Comparison of ENCODE assay signal across 37 cellular contexts in genomic region chr2:15901808-15902130, GRCh38. TPM values are rescaled to one million over a fixed set of nuclear protein-coding genes. Genes with fewer than 3 reads are reported as not detected.
"Had no signal": no experiment of that assay in that cellular context is flagged by ENCODE, and none has a peak within 500 bp of the region (broad histone marks: within the 10 kb centered on the region; RNA-seq: fewer than 3 reads in every experiment).

No MANE protein-coding gene starts in this region.

- H3K27me3 ChIP-seq: MG63 had no signal

- H3K9me3 ChIP-seq: MG63 had no signal

- H3K4me3 ChIP-seq: MG63 had no signal

- H3K36me3 ChIP-seq: MG63 had no signal

- DNase-seq: Karpas-422, Kasumi-1, MG63, MM.1S, MV-4-11, NCI-H1048, NCI-H1092, NCI-H1092 treated with DMSO at 0.1 percent for 48 hours, NCI-H1105, NCI-H1105 treated with DMSO at 0.1 percent for 48 hours, NCI-H1417, NCI-H1417 treated with DMSO at 0.1 percent for 48 hours, NCI-H1436, NCI-H1436 treated with DMSO at 0.1 percent for 48 hours, NCI-H146, NCI-H1694, NCI-H1694 treated with DMSO at 0.1 percent for 48 hours, NCI-H187, NCI-H187 treated with DMSO at 0.1 percent for 48 hours, NCI-H1930, NCI-H2029, NCI-H2029 treated with DMSO at 0.1 percent for 48 hours, NCI-H2081, NCI-H2081 treated with DMSO at 0.1 percent for 48 hours, NCI-H2107, NCI-H2171, NCI-H2171 treated with DMSO at 0.1 percent for 48 hours, NCI-H2227 treated with DMSO at 0.1 percent for 48 hours, NCI-H226, NCI-H345, NCI-H446, NCI-H446 treated with DMSO at 0.1 percent for 48 hours, NCI-H510A, NCI-H510A treated with DMSO at 0.1 percent for 48 hours had no signal

RNA-seq across cellular contexts. Expression of gene MYCN, which starts 38.6 kb away (rescaled TPM):
- total RNA-seq: LHCN-M2, M059J, MCF 10A had no signal
